ENCODE assay signal across 17 cellular contexts in genomic region chr4:8278009-8278395, GRCh38. TPM values are rescaled to one million over a fixed set of nuclear protein-coding genes. Genes with fewer than 3 reads are reported as not detected.
DNase-seq lines count a peak whose midpoint lies in the region; ATAC-seq and TF ChIP-seq lines count a peak whose summit lies in the region.
"Had no signal": no experiment of that assay in that cellular context is flagged by ENCODE, and none has a peak within 500 bp of the region (broad histone marks: within the 10 kb centered on the region; RNA-seq: fewer than 3 reads in every experiment).

No MANE protein-coding gene starts in this region.

- peaks cover 93 to 100% (median 100%) of the 10 kb centered on the region in 10 experiments for H3K4me1 ChIP-seq in BLaER1 treated with 17β-estradiol and CSF1 and Interleukin-3, amounts not matched to agents 10 nM and 100 nM
- H3K4me1 ChIP-seq in heart left ventricle (peaks cover 0 to 84% (median 59%) of the 10 kb centered on the region in 12 donors), sigmoid colon (peaks cover 0 to 90% (median 82%) of the 10 kb centered on the region in 4 donors)

- H3K27ac ChIP-seq in BLaER1 treated with 17β-estradiol and CSF1 and Interleukin-3, amounts not matched to agents 10 nM and 100 nM: peak overlapping the region in 8 of 11 experiments; percentile 60 to 82 (median 69); a peak in 16 of 22 replicates
- H3K27ac ChIP-seq in RWPE1: peak overlapping the region; percentile 17; the same call in 1 of the 2 replicates
- H3K27ac ChIP-seq in heart left ventricle: peak overlapping the region in 4 of 12 donors; percentile 10 to 46 (median 27)
- peak overlapping the region; percentile 17 to 89 (median 58) for H3K27ac ChIP-seq in sigmoid colon

- TF ChIP-seq CTCF in RWPE1 (conservative IDR thresholded peaks at IDR 0.05; ENCODE audit: low read depth) (no peak), heart left ventricle (IDR thresholded peaks at IDR 0.05) (no peak), sigmoid colon (IDR thresholded peaks at IDR 0.05) (no peak)

- H3K4me2 ChIP-seq in BLaER1 treated with 17β-estradiol and CSF1 and Interleukin-3, amounts not matched to agents 10 nM and 100 nM: peak overlapping the region; percentile 83 to 100 (median 99)

- TF ChIP-seq POLR2A in heart left ventricle (IDR thresholded peaks at IDR 0.05) (no peak), sigmoid colon (IDR thresholded peaks at IDR 0.05) (no peak)

- H3K9ac ChIP-seq in BLaER1 treated with 17β-estradiol and CSF1 and Interleukin-3, amounts not matched to agents 10 nM and 100 nM: peak overlapping the region in 8 of 11 experiments; percentile 41 to 90 (median 68); a peak in 14 of 22 replicates

- H4K20me1 ChIP-seq in BLaER1 treated with 17β-estradiol and CSF1 and Interleukin-3, amounts not matched to agents 10 nM and 100 nM: peaks cover 0 to 98% (median 35%) of the 10 kb centered on the region in 11 experiments; a peak in 15 of 22 replicates

- DNase-seq in RWPE1 (ENCODE audit: low spot score): no peak
- peak in 3 of 5 donors; percentile 28 to 61 (median 41) for DNase-seq in heart left ventricle
- DNase-seq in sigmoid colon: peak; percentile 79
- no peak for DNase-seq in GM19240 (ENCODE audit: insufficient read length, low spot score)
- DNase-seq in putamen (ENCODE audit: low spot score): no peak
- DNase-seq in NCI-H128 (lab: John Stamatoyannopoulos, UW; ENCODE audit: unreplicated experiment): no peak
- no peak for DNase-seq in NCI-H526 treated with DMSO at 0.1 percent for 48 hours (lab: John Stamatoyannopoulos, UW)
- DNase-seq: activated CD4-positive, alpha-beta T cell treated with anti-CD3 and anti-CD28 coated beads, Interleukin-2, amount 50 U/mL, for 4 hours; activated T-cell treated with anti-CD3 and anti-CD28 coated beads, Interleukin-2, amount 50 U/mL, for 48 hours; BE2C; DMS53; natural killer cell; retina; stimulated activated naive CD4-positive, alpha-beta T cell treated with Interleukin-2 at 50 U/mL for 16 hours had no signal

- TF ChIP-seq EP300 in sigmoid colon (IDR thresholded peaks at IDR 0.05): no peak

- H3K27me3 ChIP-seq in BLaER1 treated with 17β-estradiol and CSF1 and Interleukin-3, amounts not matched to agents 10 nM and 100 nM: peaks cover 0 to 60% (median 0%) of the 10 kb centered on the region in 11 experiments; a peak in 5 of 22 replicates
- H3K27me3 ChIP-seq in heart left ventricle (no peaks in the 10 kb centered on the region), sigmoid colon (no peaks in the 10 kb centered on the region)
- H3K27me3 ChIP-seq: BE2C, heart right ventricle had no signal

- POLR2A ChIA-PET in RWPE1 (lab: Yijun Ruan, JAX; ENCODE audit: low non-redundant PET): no interaction called here

- CTCF ChIA-PET in RWPE1 (lab: Yijun Ruan, JAX): no interaction called here

- no peak for ATAC-seq in heart left ventricle
- ATAC-seq: natural killer cell had no signal

- H3K4me3 ChIP-seq in BLaER1 treated with 17β-estradiol and CSF1 and Interleukin-3, amounts not matched to agents 10 nM and 100 nM: peak overlapping the region in 2 of 10 experiments; percentile 16 to 53; a peak in 2 of 20 replicates
- H3K4me3 ChIP-seq in heart left ventricle: no peak overlapping the region
- H3K4me3 ChIP-seq in sigmoid colon: no peak overlapping the region
- H3K4me3 ChIP-seq: heart right ventricle had no signal

- intact Hi-C loops in heart left ventricle (cut with DNase I) (loop anchor here in 3 of 10 donors (5.0 kb wide), 2 partner anchors 39 to 64 kb away; no protein-coding TSS in a partner anchor), sigmoid colon (cut with DNase I) (no loop called here)

- no peaks in the 10 kb centered on the region for H3K9me3 ChIP-seq in BLaER1 treated with 17β-estradiol and CSF1 and Interleukin-3, amounts not matched to agents 10 nM and 100 nM (replicated peaks in 1 of 11)
- H3K9me3 ChIP-seq in heart left ventricle: no peaks in the 10 kb centered on the region
- no peaks in the 10 kb centered on the region for H3K9me3 ChIP-seq in sigmoid colon
- H3K9me3 ChIP-seq: BE2C, heart right ventricle had no signal

- 66 to 83% (median 70%) methylated on average over 4 to 6 of the region's 6 CpGs for WGBS in heart left ventricle, 4 donors
- 60 to 69% methylated on average over 6 of the region's 6 CpGs for WGBS in sigmoid colon, 2 donors

- H3K36me3 ChIP-seq in BLaER1 treated with 17β-estradiol and CSF1 and Interleukin-3, amounts not matched to agents 10 nM and 100 nM: peaks cover 0 to 22% (median 0%) of the 10 kb centered on the region in 11 experiments; a peak in 3 of 22 replicates
- H3K36me3 ChIP-seq in heart left ventricle: no peaks in the 10 kb centered on the region
- no peaks in the 10 kb centered on the region for H3K36me3 ChIP-seq in sigmoid colon
- H3K36me3 ChIP-seq: BE2C had no signal

RNA-seq across cellular contexts. Expression of gene HTRA3, which starts 8.4 kb away (rescaled TPM):
- 10 to 100 TPM; 26.8 to 84.6 (median 55.0) TPM for total RNA-seq in heart left ventricle
- polyA plus RNA-seq in heart left ventricle: 10 to 100 TPM; 28.9 to 50.1 TPM
- 10 to 100 TPM; 14.5 to 49.6 (median 32.1) TPM for total RNA-seq in sigmoid colon
- polyA plus RNA-seq in sigmoid colon: 1 to 10 TPM; 1.2 to 5.0 (median 3.6) TPM
- total RNA-seq: HT-29, natural killer cell had no signal

Comparison
In these comparisons a context has a peak if more than half of its experiments do, and no peak if none do; other contexts are left out.
1. DNase-seq: peak in heart left ventricle (3 of 5) and sigmoid colon (single experiment); none in RWPE1 (single experiment), GM19240 (single experiment), putamen (single experiment), NCI-H128 (single experiment) and NCI-H526 treated with DMSO at 0.1 percent for 48 hours (single experiment).